ENCODE assay signal across 7 cellular contexts in the genomic region with DNA sequence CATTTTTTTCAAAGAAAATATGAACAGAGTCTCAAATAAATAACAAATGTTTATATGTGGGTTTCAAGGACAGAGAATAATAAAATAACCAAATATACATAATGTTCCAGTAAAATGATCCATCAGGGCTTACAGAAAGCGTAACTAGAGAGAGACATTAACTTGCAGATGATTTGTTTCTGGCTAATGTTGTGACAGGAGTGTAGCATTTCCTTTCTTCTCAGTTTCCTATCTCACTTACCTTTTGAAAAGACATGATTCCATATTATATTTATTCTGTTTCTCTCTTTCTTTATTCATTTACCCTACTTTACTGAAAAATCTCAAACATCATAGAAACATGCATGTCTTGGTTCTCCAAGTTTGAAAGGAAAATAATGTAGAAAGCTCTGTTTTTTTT.
"Had no signal": no experiment of that assay in that cellular context is flagged by ENCODE, and none has a peak within 500 bp of the region (broad histone marks: within the 10 kb centered on the region; RNA-seq: fewer than 3 reads in every experiment).

No MANE protein-coding gene starts in this region.

- H2AFZ ChIP-seq: GM23248 had no signal

- H3K4me2 ChIP-seq: KMS-11 had no signal

- DNase-seq: GM23248, GOT3, H9, HCEC 1CT, KBM-7 had no signal

- FAIRE-seq: HTR-8/SVneo had no signal

- H3K27ac ChIP-seq: GM23248, KMS-11 had no signal

- H3K4me3 ChIP-seq: GM23248 had no signal

- H3K9ac ChIP-seq: GM23248, KMS-11 had no signal
